In genomic region chr4:136307765-136308164, GRCh38 we compare ENCODE assay signal across 1 cellular context.
TF ChIP-seq lines count a peak whose summit lies in the region.

No MANE protein-coding gene starts in this region.

TF ChIP-seq in HCT116, 20 proteins besides CTCF, POLR2A, EP300 and RAD21 (continued from another document):
- TF ChIP-seq REST (IDR thresholded peaks at IDR 0.05; ENCODE audit: low read depth), result no peak
- no peak for TF ChIP-seq FOSL1 (IDR thresholded peaks at IDR 0.05; ENCODE audit: low read depth)
- no peak for TF ChIP-seq SP1 (IDR thresholded peaks at IDR 0.05; ENCODE audit: low read depth)
- no peak for TF ChIP-seq ZFX (IDR thresholded peaks at IDR 0.05)
- TF ChIP-seq TCF7L2 (IDR thresholded peaks at IDR 0.05; ENCODE audit: borderline replicate concordance, extremely low read depth, insufficient read depth, insufficient read length), result no peak
- no peak for TF ChIP-seq EZH2phosphoT487 (IDR thresholded peaks at IDR 0.05; ENCODE audit: borderline replicate concordance)
- TF ChIP-seq ELF1 (IDR thresholded peaks at IDR 0.05; ENCODE audit: borderline replicate concordance, low read depth), result no peak
- no peak for TF ChIP-seq POLR2AphosphoS5 (IDR thresholded peaks at IDR 0.05; ENCODE audit: low read depth, low read length)
- TF ChIP-seq ATF3 (IDR thresholded peaks at IDR 0.05), result no peak
- TF ChIP-seq SRF (IDR thresholded peaks at IDR 0.05; ENCODE audit: low read depth), result no peak
- no peak for TF ChIP-seq CEBPB (IDR thresholded peaks at IDR 0.05; ENCODE audit: low read depth)
- no peak for TF ChIP-seq JUND (IDR thresholded peaks at IDR 0.05)
- no peak for TF ChIP-seq EZH2 (IDR thresholded peaks at IDR 0.05)
- TF ChIP-seq MAX (IDR thresholded peaks at IDR 0.05), result no peak
- TF ChIP-seq CBX3 (IDR thresholded peaks at IDR 0.05; ENCODE audit: low read depth), result no peak
- no peak for TF ChIP-seq ZBTB33 (IDR thresholded peaks at IDR 0.05; ENCODE audit: extremely low read depth, insufficient replicate concordance, low read length)
